In genomic region chr6:162512744-162513143, GRCh38 we compare ENCODE assay signal across 35 cellular contexts.
"Had no signal": no experiment of that assay in that cellular context is flagged by ENCODE, and none has a peak within 500 bp of the region (broad histone marks: within the 10 kb centered on the region; RNA-seq: fewer than 3 reads in every experiment).

No MANE protein-coding gene starts in this region.

- H3K4me3 ChIP-seq: MG63 had no signal

- H3K9ac ChIP-seq: KMS-11 had no signal

- DNase-seq: Karpas-422, Kasumi-1, KG1, MG63, MM.1S, MV-4-11, NCI-H1048, NCI-H1092, NCI-H1092 treated with DMSO at 0.1 percent for 48 hours, NCI-H1105, NCI-H1105 treated with DMSO at 0.1 percent for 48 hours, NCI-H1417, NCI-H1417 treated with DMSO at 0.1 percent for 48 hours, NCI-H1436, NCI-H1436 treated with DMSO at 0.1 percent for 48 hours, NCI-H146, NCI-H1694, NCI-H1694 treated with DMSO at 0.1 percent for 48 hours, NCI-H187, NCI-H187 treated with DMSO at 0.1 percent for 48 hours, NCI-H1930, NCI-H2029, NCI-H2029 treated with DMSO at 0.1 percent for 48 hours, NCI-H2081, NCI-H2081 treated with DMSO at 0.1 percent for 48 hours, NCI-H2107, NCI-H2171, NCI-H2171 treated with DMSO at 0.1 percent for 48 hours, NCI-H2227 treated with DMSO at 0.1 percent for 48 hours, NCI-H226, NCI-H345, NCI-H446, NCI-H446 treated with DMSO at 0.1 percent for 48 hours, NCI-H510A had no signal

- H3K27ac ChIP-seq: KMS-11 had no signal

- H3K4me2 ChIP-seq: KMS-11 had no signal

- H3K27me3 ChIP-seq: MG63 had no signal

- H3K36me3 ChIP-seq: MG63 had no signal

- H3K9me3 ChIP-seq: MG63 had no signal
